Comparison of ENCODE assay signal across 1 cellular context in the genomic region with DNA sequence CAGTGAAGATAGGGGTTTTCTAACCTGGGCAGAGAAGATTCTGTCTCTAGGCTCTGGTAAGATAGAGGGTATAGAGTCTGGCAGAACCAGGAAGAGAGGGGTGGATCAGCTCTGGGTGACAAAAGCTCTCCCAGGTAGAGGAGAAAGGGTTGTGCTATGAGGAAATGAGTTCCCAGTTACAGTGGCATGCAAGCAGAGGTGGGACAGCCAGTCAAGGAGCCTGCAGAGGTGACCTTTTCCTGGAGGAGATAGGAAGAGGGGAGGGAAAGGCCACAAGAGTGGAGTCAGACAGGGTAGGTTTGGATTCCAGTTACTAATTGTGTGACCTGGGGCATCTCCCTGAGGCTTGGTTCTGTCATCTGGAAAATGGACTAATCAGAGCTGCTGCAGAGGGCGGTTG.
TF ChIP-seq lines count a peak whose summit lies in the region.

No MANE protein-coding gene starts in this region.

TF ChIP-seq in GM23338, 12 proteins besides CTCF, POLR2A, EP300 and RAD21 (continued from another document):
- TF ChIP-seq, protein P1, sequence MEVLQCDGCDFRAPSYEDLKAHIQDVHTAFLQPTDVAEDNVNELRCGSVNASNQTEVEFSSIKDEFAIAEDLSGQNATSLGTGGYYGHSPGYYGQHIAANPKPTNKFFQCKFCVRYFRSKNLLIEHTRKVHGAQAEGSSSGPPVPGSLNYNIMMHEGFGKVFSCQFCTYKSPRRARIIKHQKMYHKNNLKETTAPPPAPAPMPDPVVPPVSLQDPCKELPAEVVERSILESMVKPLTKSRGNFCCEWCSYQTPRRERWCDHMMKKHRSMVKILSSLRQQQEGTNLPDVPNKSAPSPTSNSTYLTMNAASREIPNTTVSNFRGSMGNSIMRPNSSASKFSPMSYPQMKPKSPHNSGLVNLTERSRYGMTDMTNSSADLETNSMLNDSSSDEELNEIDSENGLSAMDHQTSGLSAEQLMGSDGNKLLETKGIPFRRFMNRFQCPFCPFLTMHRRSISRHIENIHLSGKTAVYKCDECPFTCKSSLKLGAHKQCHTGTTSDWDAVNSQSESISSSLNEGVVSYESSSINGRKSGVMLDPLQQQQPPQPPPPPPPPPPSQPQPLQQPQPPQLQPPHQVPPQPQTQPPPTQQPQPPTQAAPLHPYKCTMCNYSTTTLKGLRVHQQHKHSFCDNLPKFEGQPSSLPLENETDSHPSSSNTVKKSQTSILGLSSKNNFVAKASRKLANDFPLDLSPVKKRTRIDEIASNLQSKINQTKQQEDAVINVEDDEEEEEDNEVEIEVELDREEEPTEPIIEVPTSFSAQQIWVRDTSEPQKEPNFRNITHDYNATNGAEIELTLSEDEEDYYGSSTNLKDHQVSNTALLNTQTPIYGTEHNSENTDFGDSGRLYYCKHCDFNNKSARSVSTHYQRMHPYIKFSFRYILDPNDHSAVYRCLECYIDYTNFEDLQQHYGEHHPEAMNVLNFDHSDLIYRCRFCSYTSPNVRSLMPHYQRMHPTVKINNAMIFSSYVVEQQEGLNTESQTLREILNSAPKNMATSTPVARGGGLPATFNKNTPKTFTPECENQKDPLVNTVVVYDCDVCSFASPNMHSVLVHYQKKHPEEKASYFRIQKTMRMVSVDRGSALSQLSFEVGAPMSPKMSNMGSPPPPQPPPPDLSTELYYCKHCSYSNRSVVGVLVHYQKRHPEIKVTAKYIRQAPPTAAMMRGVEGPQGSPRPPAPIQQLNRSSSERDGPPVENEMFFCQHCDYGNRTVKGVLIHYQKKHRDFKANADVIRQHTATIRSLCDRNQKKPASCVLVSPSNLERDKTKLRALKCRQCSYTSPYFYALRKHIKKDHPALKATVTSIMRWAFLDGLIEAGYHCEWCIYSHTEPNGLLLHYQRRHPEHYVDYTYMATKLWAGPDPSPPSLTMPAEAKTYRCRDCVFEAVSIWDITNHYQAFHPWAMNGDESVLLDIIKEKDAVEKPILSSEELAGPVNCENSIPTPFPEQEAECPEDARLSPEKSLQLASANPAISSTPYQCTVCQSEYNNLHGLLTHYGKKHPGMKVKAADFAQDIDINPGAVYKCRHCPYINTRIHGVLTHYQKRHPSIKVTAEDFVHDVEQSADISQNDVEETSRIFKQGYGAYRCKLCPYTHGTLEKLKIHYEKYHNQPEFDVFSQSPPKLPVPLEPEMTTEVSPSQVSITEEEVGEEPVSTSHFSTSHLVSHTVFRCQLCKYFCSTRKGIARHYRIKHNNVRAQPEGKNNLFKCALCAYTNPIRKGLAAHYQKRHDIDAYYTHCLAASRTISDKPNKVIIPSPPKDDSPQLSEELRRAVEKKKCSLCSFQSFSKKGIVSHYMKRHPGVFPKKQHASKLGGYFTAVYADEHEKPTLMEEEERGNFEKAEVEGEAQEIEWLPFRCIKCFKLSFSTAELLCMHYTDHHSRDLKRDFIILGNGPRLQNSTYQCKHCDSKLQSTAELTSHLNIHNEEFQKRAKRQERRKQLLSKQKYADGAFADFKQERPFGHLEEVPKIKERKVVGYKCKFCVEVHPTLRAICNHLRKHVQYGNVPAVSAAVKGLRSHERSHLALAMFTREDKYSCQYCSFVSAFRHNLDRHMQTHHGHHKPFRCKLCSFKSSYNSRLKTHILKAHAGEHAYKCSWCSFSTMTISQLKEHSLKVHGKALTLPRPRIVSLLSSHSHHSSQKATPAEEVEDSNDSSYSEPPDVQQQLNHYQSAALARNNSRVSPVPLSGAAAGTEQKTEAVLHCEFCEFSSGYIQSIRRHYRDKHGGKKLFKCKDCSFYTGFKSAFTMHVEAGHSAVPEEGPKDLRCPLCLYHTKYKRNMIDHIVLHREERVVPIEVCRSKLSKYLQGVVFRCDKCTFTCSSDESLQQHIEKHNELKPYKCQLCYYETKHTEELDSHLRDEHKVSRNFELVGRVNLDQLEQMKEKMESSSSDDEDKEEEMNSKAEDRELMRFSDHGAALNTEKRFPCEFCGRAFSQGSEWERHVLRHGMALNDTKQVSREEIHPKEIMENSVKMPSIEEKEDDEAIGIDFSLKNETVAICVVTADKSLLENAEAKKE (CRISPR knock-in tag; IDR thresholded peaks at IDR 0.05), result no peak
- TF ChIP-seq STAT1 (IDR thresholded peaks at IDR 0.05; ENCODE audit: unreplicated experiment), result no peak
